In genomic region chr1:40041466-40041838, GRCh38 we compare ENCODE assay signal across 9 cellular contexts. TPM values are rescaled to one million over a fixed set of nuclear protein-coding genes. Genes with fewer than 3 reads are reported as not detected.
DNase-seq lines count a peak whose midpoint lies in the region; ATAC-seq, FAIRE-seq and TF ChIP-seq lines count a peak whose summit lies in the region.
"Had no signal": no experiment of that assay in that cellular context is flagged by ENCODE, and none has a peak within 500 bp of the region (broad histone marks: within the 10 kb centered on the region; RNA-seq: fewer than 3 reads in every experiment).

No MANE protein-coding gene starts in this region.

- H3K9ac ChIP-seq in GM12878 (ENCODE audit: control insufficient read depth, insufficient read depth, low read length), result peak overlapping the region; percentile 97

- H3K27me3 Mint-ChIP-seq in activated naive CD4-positive, alpha-beta T cell treated with anti-CD3 and anti-CD28 coated beads, Interleukin-2, amount 10 ng/mL, durations not matched to agents 7 days and 5 days, result peaks cover 6% of the 10 kb centered on the region
- no peaks in the 10 kb centered on the region for H3K27me3 Mint-ChIP-seq in memory B cell

- TF ChIP-seq EP300 in GM12878 (IDR thresholded peaks at IDR 0.05; ENCODE audit: borderline replicate concordance in 1 of 2, control insufficient read depth in 1 of 2, low read depth in 2 of 2, low read length in 2 of 2) (no peak), upper lobe of left lung (IDR thresholded peaks at IDR 0.05) (no peak)

- no peak for TF ChIP-seq CTCF in GM12878 (IDR thresholded peaks at IDR 0.05 in 2 of 3, conservative IDR thresholded peaks at IDR 0.05 in 1 of 3; ENCODE audit: control insufficient read depth in 2 of 3, extremely low read depth in 1 of 3, insufficient read depth in 1 of 3, low read depth in 3 of 3, low read length in 3 of 3)
- no peak for TF ChIP-seq CTCF in upper lobe of left lung (IDR thresholded peaks at IDR 0.05)

- H3K27ac Mint-ChIP-seq in activated naive CD4-positive, alpha-beta T cell treated with anti-CD3 and anti-CD28 coated beads, Interleukin-2, amount 10 ng/mL, durations not matched to agents 7 days and 5 days, result peak overlapping the region; percentile 98
- H3K27ac Mint-ChIP-seq in memory B cell, result peak overlapping the region; percentile 94

- no peak for TF ChIP-seq RAD21 in GM12878 (IDR thresholded peaks at IDR 0.05; ENCODE audit: insufficient read depth, low read depth, low read length)

- 1% methylated on average over 5 of the region's 5 CpGs for WGBS in GM12878 (ENCODE audit: insufficient coverage, insufficient replicate concordance, low lambda C conversion rate, missing lambda C conversion rate)
- 7 to 19% methylated on average over 5 of the region's 5 CpGs for WGBS in upper lobe of left lung, 2 donors

- POLR2A ChIA-PET in GM12878 (lab: Charles Lee), result interaction anchor here (1.2 to 4.1 kb wide), 5 partner anchors 9 to 85 kb away, joined by 3 to 25 read pairs (median 6); no protein-coding TSS in a partner anchor

- H3K4me2 ChIP-seq in GM12878 (ENCODE audit: control insufficient read depth, insufficient read depth), result peak overlapping the region; percentile 87

- ATAC-seq in GM12878 (no peak), memory B cell (ENCODE audit: low read depth) (no peak), upper lobe of left lung (ENCODE audit: low FRiP score in 2 of 2) (no peak), HG03039 (IDR thresholded peaks at IDR 0.05; ENCODE audit: unreplicated experiment) (no peak)

- no peak for TF ChIP-seq POLR2A in GM12878 (IDR thresholded peaks at IDR 0.05; ENCODE audit: low read depth, low read length)
- no peak for TF ChIP-seq POLR2A in upper lobe of left lung (IDR thresholded peaks at IDR 0.05)

- peaks cover 3% of the 10 kb centered on the region; the same call in 1 of the 2 replicates for H4K20me1 ChIP-seq in GM12878 (ENCODE audit: control insufficient read depth, insufficient read depth)

- SMC1A ChIA-PET in GM12878 (lab: Charles Lee; ENCODE audit: uncharacterized antibody, unreplicated experiment), result interaction anchor here (1.4 to 4.7 kb wide), 3 partner anchors 15 to 69 kb away, joined by 3 to 25 read pairs (median 4); no protein-coding TSS in a partner anchor

- DNase-seq in activated naive CD4-positive, alpha-beta T cell treated with anti-CD3 and anti-CD28 coated beads, Interleukin-2, amount 10 ng/mL, durations not matched to agents 7 days and 5 days, result no peak
- no peak for DNase-seq in activated naive CD4-positive, alpha-beta T cell treated with Interleukin-2 at 50 U/mL for 16 hours
- DNase-seq in GM12878 (ENCODE audit: low read depth, low spot score) (no peak), memory B cell (ENCODE audit: low spot score in 2 of 2) (no peak), upper lobe of left lung (no peak), GM19239 (ENCODE audit: insufficient read length, low spot score) (no peak), C1 segment of cervical spinal cord (lab: John Stamatoyannopoulos, UW) (no peak)

- H3K27ac ChIP-seq in GM12878 (ENCODE audit: control insufficient read depth, insufficient read depth) (peak overlapping the region; percentile 88), upper lobe of left lung (peak overlapping the region; percentile 94 to 100 (median 96))

- RAD21 ChIA-PET in GM12878 (lab: Charles Lee; ENCODE audit: unreplicated experiment), result no interaction called here

- H3K36me3 ChIP-seq in GM12878 (ENCODE audit: control insufficient read depth in 2 of 2, insufficient read depth in 2 of 2, low read length in 1 of 2) (peaks cover 0 to 18% of the 10 kb centered on the region in 2 experiments; a peak in 1 of 4 replicates), upper lobe of left lung (peaks cover 0 to 17% (median 0%) of the 10 kb centered on the region in 4 donors)

- H3K4me1 Mint-ChIP-seq in activated naive CD4-positive, alpha-beta T cell treated with anti-CD3 and anti-CD28 coated beads, Interleukin-2, amount 10 ng/mL, durations not matched to agents 7 days and 5 days, result peaks cover 76% of the 10 kb centered on the region
- peaks cover 46% of the 10 kb centered on the region for H3K4me1 Mint-ChIP-seq in memory B cell

- intact Hi-C loops in GM12878 (cut with micrococcal nuclease; ENCODE audit: unreplicated experiment), result no loop called here

- H3K4me3 ChIP-seq in GM12878, result peak overlapping the region; percentile 86
- H3K4me3 ChIP-seq in upper lobe of left lung, result peak overlapping the region; percentile 69 to 93 (median 83)

- peaks cover 56% of the 10 kb centered on the region for H3K36me3 Mint-ChIP-seq in activated naive CD4-positive, alpha-beta T cell treated with anti-CD3 and anti-CD28 coated beads, Interleukin-2, amount 10 ng/mL, durations not matched to agents 7 days and 5 days
- H3K36me3 Mint-ChIP-seq in memory B cell, result peaks cover 16% of the 10 kb centered on the region

- H3K9me3 ChIP-seq in GM12878 (replicated peaks; ENCODE audit: control insufficient read depth, insufficient read depth, low read length) (no peaks in the 10 kb centered on the region), upper lobe of left lung (no peaks in the 10 kb centered on the region)

- BruUV-seq in GM12878 (replicated peaks; lab: Mats Ljungman, UMichigan), result no TSS peak

- in situ Hi-C loops in GM12878 (cut with MboI), result no loop called here

- H3K79me2 ChIP-seq in GM12878 (ENCODE audit: control insufficient read depth, insufficient read depth, low read length), result peaks cover 61% of the 10 kb centered on the region

- H3K4me1 ChIP-seq in GM12878 (ENCODE audit: control insufficient read depth, insufficient read depth, low read length), result peaks cover 8% of the 10 kb centered on the region; the same call in 1 of the 2 replicates
- peaks cover 64 to 70% (median 67%) of the 10 kb centered on the region in 4 donors for H3K4me1 ChIP-seq in upper lobe of left lung

- peak overlapping the region; percentile 93 for H3K4me3 Mint-ChIP-seq in activated naive CD4-positive, alpha-beta T cell treated with anti-CD3 and anti-CD28 coated beads, Interleukin-2, amount 10 ng/mL, durations not matched to agents 7 days and 5 days
- H3K4me3 Mint-ChIP-seq in memory B cell, result peak overlapping the region; percentile 92

- no peaks in the 10 kb centered on the region for H3K27me3 ChIP-seq in GM12878 (replicated peaks in 1 of 2; ENCODE audit: control insufficient read depth in 2 of 2, insufficient read depth in 2 of 2, low read length in 1 of 2)
- no peaks in the 10 kb centered on the region for H3K27me3 ChIP-seq in upper lobe of left lung

- CTCF ChIA-PET in activated naive CD4-positive, alpha-beta T cell treated with anti-CD3 and anti-CD28 coated beads, Interleukin-2, amount 10 ng/mL, durations not matched to agents 7 days and 5 days (lab: Charles Lee), result interaction anchor here (1.4 kb wide), 1 partner anchor 19 kb away, joined by 4 read pairs; no protein-coding TSS in a partner anchor
- CTCF ChIA-PET in GM12878 (lab: Yijun Ruan, JAX), result interaction anchor here (1.3 to 1.9 kb wide), 3 partner anchors 9 to 68 kb away, joined by 4 to 8 read pairs (median 5); no protein-coding TSS in a partner anchor

- no peaks in the 10 kb centered on the region for H3K9me3 Mint-ChIP-seq in activated naive CD4-positive, alpha-beta T cell treated with anti-CD3 and anti-CD28 coated beads, Interleukin-2, amount 10 ng/mL, durations not matched to agents 7 days and 5 days
- H3K9me3 Mint-ChIP-seq in memory B cell, result no peaks in the 10 kb centered on the region

- H2AFZ ChIP-seq in GM12878 (ENCODE audit: control insufficient read depth, low read depth, low read length), result no peak overlapping the region

- FAIRE-seq in GM12878 (lab: Jason Lieb, UNC), result no peak
- FAIRE-seq in GM19239 (lab: Jason Lieb, UNC), result no peak
- FAIRE-seq: G401.6 had no signal

RNA-seq across cellular contexts. Expression of gene CAP1, which starts 0.9 kb away (rescaled TPM):
- 67.9 and 74.3 TPM in 2 replicates for total RNA-seq in GM12878 (2013; cell fraction: nucleolus; rRNA removed)
- total RNA-seq in GM12878 (2014; rRNA removed), result 378 and 394 TPM in 2 replicates
- 405 and 421 TPM in 2 replicates for total RNA-seq in GM12878 (2014; rRNA removed; fragmentation: Illumina TruSeq; extraction: Trizol)
- 482 and 491 TPM in 2 replicates for total RNA-seq in GM12878 (2021)
- polyA plus RNA-seq in GM12878 (2011; ENCODE audit: low read depth), result 209 TPM
- 360 and 431 TPM in 2 replicates for polyA plus RNA-seq in GM12878 (2011; rRNA removed)
- polyA plus RNA-seq in GM12878 (2011; cell fraction: cytosol; rRNA removed), result 219 and 245 TPM in 2 replicates
- 178 and 179 TPM in 2 replicates for polyA plus RNA-seq in GM12878 (2011; cell fraction: nucleus; rRNA removed)
- 262 and 277 TPM in 2 replicates for polyA plus RNA-seq in GM12878 (2012)
- 500 and 537 TPM in 2 replicates for polyA plus RNA-seq in GM12878 (2014; fragmentation: Illumina TruSeq; extraction: Trizol)
- polyA plus RNA-seq in GM12878 (2014; fragmentation: Nextera tagmentation; extraction: Ambion mirVana), result 100 to 1,000 TPM; 413 to 441 TPM
- 367 and 393 TPM in 2 replicates for polyA plus RNA-seq in GM12878 (2014; rRNA removed)
- polyA plus RNA-seq in GM12878 (2016; fragmentation: Nextera tagmentation; extraction: Ambion mirVana), result 100 to 1,000 TPM; 475 to 481 TPM
- polyA minus RNA-seq in GM12878 (2011; rRNA and poly(A)+ RNA removed), result 238 and 242 TPM in 2 replicates
- polyA minus RNA-seq in GM12878 (2011; cell fraction: cytosol; rRNA and poly(A)+ RNA removed), result 82.6 and 88.4 TPM in 2 replicates
- polyA minus RNA-seq in GM12878 (2011; cell fraction: nucleus; rRNA and poly(A)+ RNA removed), result 51.4 and 68.3 TPM in 2 replicates
- total RNA-seq in upper lobe of left lung, result 100 to 1,000 TPM; 113 to 502 (median 245) TPM

RNA-seq across cellular contexts. Expression of gene PPT1, which starts 55.6 kb away (rescaled TPM):
- 42.3 and 51.6 TPM in 2 replicates for total RNA-seq in GM12878 (2013; cell fraction: nucleolus; rRNA removed)
- 67.6 and 70.2 TPM in 2 replicates for total RNA-seq in GM12878 (2014; rRNA removed)
- 92.1 and 95.8 TPM in 2 replicates for total RNA-seq in GM12878 (2014; rRNA removed; fragmentation: Illumina TruSeq; extraction: Trizol)
- total RNA-seq in GM12878 (2021), result 70.7 and 72.8 TPM in 2 replicates
- polyA plus RNA-seq in GM12878 (2011; ENCODE audit: low read depth), result 38.5 TPM
- polyA plus RNA-seq in GM12878 (2011; rRNA removed), result 50.4 and 55.0 TPM in 2 replicates
- polyA plus RNA-seq in GM12878 (2011; cell fraction: cytosol; rRNA removed), result 39.0 and 41.3 TPM in 2 replicates
- polyA plus RNA-seq in GM12878 (2011; cell fraction: nucleus; rRNA removed), result 13.9 and 18.3 TPM in 2 replicates
- polyA plus RNA-seq in GM12878 (2012), result 44.2 and 48.5 TPM in 2 replicates
- 142 and 175 TPM in 2 replicates for polyA plus RNA-seq in GM12878 (2014; fragmentation: Illumina TruSeq; extraction: Trizol)
- 100 to 1,000 TPM; 111 to 147 TPM for polyA plus RNA-seq in GM12878 (2014; fragmentation: Nextera tagmentation; extraction: Ambion mirVana)
- 58.1 and 68.0 TPM in 2 replicates for polyA plus RNA-seq in GM12878 (2014; rRNA removed)
- 100 to 1,000 TPM; 133 to 138 TPM for polyA plus RNA-seq in GM12878 (2016; fragmentation: Nextera tagmentation; extraction: Ambion mirVana)
- 39.4 and 40.4 TPM in 2 replicates for polyA minus RNA-seq in GM12878 (2011; rRNA and poly(A)+ RNA removed)
- polyA minus RNA-seq in GM12878 (2011; cell fraction: cytosol; rRNA and poly(A)+ RNA removed), result 16.8 and 18.8 TPM in 2 replicates
- 3.7 and 5.9 TPM in 2 replicates for polyA minus RNA-seq in GM12878 (2011; cell fraction: nucleus; rRNA and poly(A)+ RNA removed)
- 100 to 1,000 TPM in 3 of 6 donors, 10 to 100 TPM in 3; 35.6 to 190 (median 95.3) TPM for total RNA-seq in upper lobe of left lung
